In genomic region chr9:71987471-71988371, GRCh38 we compare ENCODE assay signal across 13 cellular contexts.
"Had no signal": no experiment of that assay in that cellular context is flagged by ENCODE, and none has a peak within 500 bp of the region (broad histone marks: within the 10 kb centered on the region; RNA-seq: fewer than 3 reads in every experiment).

No MANE protein-coding gene starts in this region.

- H3K4me3 ChIP-seq: cardiac muscle cell, esophagus squamous epithelium, gastrocnemius medialis, right lobe of liver, upper lobe of left lung had no signal

- H3K4me1 ChIP-seq: esophagus squamous epithelium, right lobe of liver had no signal

- H3K27ac ChIP-seq: cardiac muscle cell, esophagus squamous epithelium, gastrocnemius medialis, right lobe of liver, upper lobe of left lung had no signal

- H3K9me3 ChIP-seq: esophagus squamous epithelium, gastrocnemius medialis, right lobe of liver, upper lobe of left lung had no signal

- H3K27me3 ChIP-seq: cardiac muscle cell, esophagus squamous epithelium, gastrocnemius medialis, right lobe of liver, upper lobe of left lung had no signal

- ATAC-seq: gastrocnemius medialis; naive thymus-derived CD4-positive, alpha-beta T cell; right lobe of liver had no signal

- H3K36me3 ChIP-seq: cardiac muscle cell, gastrocnemius medialis, right lobe of liver had no signal

- DNase-seq: activated CD4-positive, alpha-beta memory T cell treated with anti-CD3 and anti-CD28 coated beads, Interleukin-2, amount 10 ng/mL, durations not matched to agents 7 days and 5 days; activated CD8-positive, alpha-beta memory T cell treated with anti-CD3 and anti-CD28 coated beads, Interleukin-2, amount 50 U/mL, for 48 hours; activated naive CD8-positive, alpha-beta T cell treated with anti-CD3 and anti-CD28 coated beads, Interleukin-2, amount 10 ng/mL, durations not matched to agents 7 days and 5 days; aorta; esophagus squamous epithelium; gastrocnemius medialis; midbrain; naive thymus-derived CD4-positive, alpha-beta T cell; right lobe of liver; stimulated activated CD4-positive, alpha-beta T cell treated with anti-CD3 and anti-CD28 coated beads, Interleukin-2, amount 100 ng/mL, for 24 hours; stimulated activated naive CD4-positive, alpha-beta T cell treated with Interleukin-2 at 50 U/mL for 16 hours; upper lobe of left lung had no signal
